8 cellular contexts compared by ENCODE assay signal in the genomic region with DNA sequence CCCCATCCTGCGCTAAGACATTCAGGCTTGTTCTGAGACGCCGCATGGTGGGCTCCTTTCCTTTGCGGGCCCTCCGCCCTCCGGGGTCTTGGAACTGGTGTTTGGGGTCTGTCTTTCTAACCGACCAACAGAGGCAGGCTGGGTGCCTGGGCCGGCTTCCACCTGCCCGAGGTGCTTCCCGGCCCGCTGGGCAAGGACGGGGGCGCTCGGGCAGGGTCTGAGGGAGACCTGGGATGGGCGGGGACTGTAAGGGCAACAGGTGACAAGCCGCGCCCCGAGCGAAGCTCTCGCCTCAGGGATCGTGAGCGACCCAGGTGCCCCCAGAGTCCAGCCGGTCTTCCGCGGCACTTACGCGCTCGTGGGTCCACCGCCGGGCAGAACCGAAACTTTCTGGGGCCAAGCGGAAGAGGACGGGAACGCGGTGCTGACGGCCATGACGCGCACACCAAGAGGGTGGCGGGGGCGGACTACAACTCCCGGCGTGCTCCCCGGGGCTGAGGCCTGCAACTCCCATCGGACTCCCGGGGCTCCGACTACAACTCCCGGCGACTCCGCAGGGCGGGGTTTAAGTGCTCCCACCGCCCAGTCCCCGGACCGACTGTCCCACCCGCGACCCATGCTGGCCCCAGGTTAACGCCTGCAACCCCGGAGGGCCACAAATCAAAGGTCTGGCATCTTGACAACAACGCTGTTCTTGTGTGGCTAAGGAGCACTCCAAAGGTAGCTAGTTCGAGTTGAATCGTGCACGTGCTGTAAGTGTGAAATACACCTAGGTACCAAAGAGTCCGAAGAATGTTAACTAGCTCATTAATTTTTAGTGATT. TPM values are rescaled to one million over a fixed set of nuclear protein-coding genes. Genes with fewer than 3 reads are reported as not detected.
DNase-seq lines count a peak whose midpoint lies in the region; TF ChIP-seq lines count a peak whose summit lies in the region.

Gene FYCO1 (minus strand): TSS at position 455 of the 823 bp plus-strand sequence. CDS start 10,914 bp downstream, outside the sequence.

- no peaks in the 10 kb centered on the region for H3K36me3 ChIP-seq in H7 (replicated peaks; ENCODE audit: control insufficient read depth, insufficient read depth, low read length)
- no peaks in the 10 kb centered on the region for H3K36me3 ChIP-seq in MG63
- H3K36me3 ChIP-seq in SK-N-MC (ENCODE audit: insufficient read depth, low read length) = no peaks in the 10 kb centered on the region
- no peaks in the 10 kb centered on the region for H3K36me3 ChIP-seq in neutrophil

- H3K27me3 Mint-ChIP-seq in activated naive CD4-positive, alpha-beta T cell treated with anti-CD3 and anti-CD28 coated beads, Interleukin-2, amount 10 ng/mL, durations not matched to agents 7 days and 5 days = peaks cover 27% of the 10 kb centered on the region

- peak; percentile 61 for DNase-seq in G401 (ENCODE audit: low spot score)
- DNase-seq in H7 = peak; percentile 96
- DNase-seq in MG63 = peak; percentile 91
- no peak for DNase-seq in SK-N-MC (ENCODE audit: low read depth, low spot score)
- DNase-seq in activated naive CD4-positive, alpha-beta T cell treated with anti-CD3 and anti-CD28 coated beads, Interleukin-2, amount 10 ng/mL, durations not matched to agents 7 days and 5 days = peak; percentile 93
- DNase-seq in germinal center (ENCODE audit: low spot score) = peak; percentile 91
- DNase-seq in substantia nigra (lab: John Stamatoyannopoulos, UW) = peak; percentile 57 to 95 (median 86)

- no peaks in the 10 kb centered on the region for H3K9me3 ChIP-seq in MG63
- H3K9me3 ChIP-seq in SK-N-MC (ENCODE audit: low read depth, low read length) = no peaks in the 10 kb centered on the region
- H3K9me3 ChIP-seq in neutrophil = no peaks in the 10 kb centered on the region

- in situ Hi-C loops in G401 (cut with HindIII; ENCODE audit: low sequenced_read_pairs) = no loop called here

- peak within 1 kb of the TSS; percentile 86 for H3K4me3 Mint-ChIP-seq in activated naive CD4-positive, alpha-beta T cell treated with anti-CD3 and anti-CD28 coated beads, Interleukin-2, amount 10 ng/mL, durations not matched to agents 7 days and 5 days

- H3K27me3 ChIP-seq in H7 (ENCODE audit: control insufficient read depth, insufficient read depth, low read length) = peaks cover 2% of the 10 kb centered on the region; the same call in 1 of the 2 replicates
- no peaks in the 10 kb centered on the region for H3K27me3 ChIP-seq in MG63
- H3K27me3 ChIP-seq in neutrophil = peaks cover 64% of the 10 kb centered on the region

- peaks cover 53% of the 10 kb centered on the region for H3K4me1 Mint-ChIP-seq in activated naive CD4-positive, alpha-beta T cell treated with anti-CD3 and anti-CD28 coated beads, Interleukin-2, amount 10 ng/mL, durations not matched to agents 7 days and 5 days

- peak within 1 kb of the TSS; percentile 90 for H3K27ac Mint-ChIP-seq in activated naive CD4-positive, alpha-beta T cell treated with anti-CD3 and anti-CD28 coated beads, Interleukin-2, amount 10 ng/mL, durations not matched to agents 7 days and 5 days

- peaks cover 23% of the 10 kb centered on the region for H3K36me3 Mint-ChIP-seq in activated naive CD4-positive, alpha-beta T cell treated with anti-CD3 and anti-CD28 coated beads, Interleukin-2, amount 10 ng/mL, durations not matched to agents 7 days and 5 days

- H3K27ac ChIP-seq in SK-N-MC (no peak within 1 kb of the TSS), neutrophil (peak within 1 kb of the TSS; percentile 74), substantia nigra (ENCODE audit: low read depth, low read length, poor library complexity, severe bottlenecking) (peak within 1 kb of the TSS; percentile 72)

- peaks cover 47 to 50% of the 10 kb centered on the region in 2 experiments for H3K4me1 ChIP-seq in neutrophil (ENCODE audit: control insufficient read depth in 1 of 2, insufficient read depth in 1 of 2, low read depth in 1 of 2, low read length in 1 of 2)

- H3K4me3 ChIP-seq in H7 (ENCODE audit: insufficient read depth, low read depth, low read length) (peak within 1 kb of the TSS; percentile 93), MG63 (peak within 1 kb of the TSS; percentile 73), SK-N-MC (peak within 1 kb of the TSS; percentile 83), neutrophil (ENCODE audit: low read depth in 1 of 2, low read length in 1 of 2) (peak within 1 kb of the TSS; percentile 85 to 88)

- H3K9me3 Mint-ChIP-seq in activated naive CD4-positive, alpha-beta T cell treated with anti-CD3 and anti-CD28 coated beads, Interleukin-2, amount 10 ng/mL, durations not matched to agents 7 days and 5 days = no peaks in the 10 kb centered on the region

- peak; percentile 39 for TF ChIP-seq CTCF in neutrophil (IDR thresholded peaks at IDR 0.05)

- peak within 1 kb of the TSS; percentile 73 for H3K9ac ChIP-seq in SK-N-MC (ENCODE audit: insufficient read length)

- CTCF ChIA-PET in activated naive CD4-positive, alpha-beta T cell treated with anti-CD3 and anti-CD28 coated beads, Interleukin-2, amount 10 ng/mL, durations not matched to agents 7 days and 5 days (lab: Charles Lee) = interaction anchor here (1.2 to 1.3 kb wide), 2 partner anchors 27 to 82 kb away, joined by 4 to 5 read pairs; no protein-coding TSS in a partner anchor

RNA-seq across cellular contexts. Expression of gene FYCO1, which starts in this region (rescaled TPM):
- 9.1 and 11.3 TPM in 2 replicates for total RNA-seq in G401 (2014; rRNA removed; shearing (Covaris generic))
- 4.9 and 7.5 TPM in 2 replicates for total RNA-seq in H7 (2014; rRNA removed; shearing (Covaris generic))
- 10.5 and 12.6 TPM in 2 replicates for total RNA-seq in MG63 (2014; rRNA removed; shearing (Covaris generic); ENCODE audit: low replicate concordance)
